In the genomic region with DNA sequence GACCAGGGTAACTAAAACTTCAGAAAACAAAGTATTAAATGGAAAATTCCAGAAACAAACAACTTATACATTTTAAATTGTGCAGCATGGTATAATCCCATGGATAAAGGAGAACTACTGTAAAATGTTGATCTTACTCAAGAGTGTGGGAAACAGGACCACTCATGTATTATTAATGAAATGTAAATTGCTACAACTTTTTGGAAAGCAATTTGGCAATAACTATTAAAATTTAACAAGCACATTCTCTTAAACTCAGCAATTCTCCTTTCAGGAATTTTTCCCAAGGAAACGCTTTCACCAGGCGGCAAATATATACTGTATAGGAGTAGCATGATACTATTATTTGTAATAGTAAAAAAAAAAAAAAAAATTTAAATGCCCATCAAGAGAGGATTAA, we compare ENCODE assay signal across 21 cellular contexts.
"Had no signal": no experiment of that assay in that cellular context is flagged by ENCODE, and none has a peak within 500 bp of the region (broad histone marks: within the 10 kb centered on the region; RNA-seq: fewer than 3 reads in every experiment).

No MANE protein-coding gene starts in this region.

- H3K27me3 Mint-ChIP-seq: activated naive CD4-positive, alpha-beta T cell treated with anti-CD3 and anti-CD28 coated beads, Interleukin-2, amount 50 U/mL, for 24 hours; progenitor cell of endocrine pancreas had no signal

- H3K9ac ChIP-seq: neural progenitor cell had no signal

- ATAC-seq: activated T-cell treated with anti-CD3 and anti-CD28 coated beads, Interleukin-2, amount 50 U/mL, for 4 hours; body of pancreas; heart right ventricle; left ventricle myocardium superior; stimulated activated naive CD8-positive, alpha-beta T cell treated with anti-CD3 and anti-CD28 coated beads, Interleukin-15, Interleukin-2, amounts not matched to agents 100 U/mL and 50 U/mL, for 24 hours had no signal

- H3K9me3 Mint-ChIP-seq: activated naive CD4-positive, alpha-beta T cell treated with anti-CD3 and anti-CD28 coated beads, Interleukin-2, amount 50 U/mL, for 24 hours; immature natural killer cell; neural progenitor cell had no signal

- H3K4me2 ChIP-seq: neural progenitor cell had no signal

- H3K4me3 Mint-ChIP-seq: activated naive CD4-positive, alpha-beta T cell treated with anti-CD3 and anti-CD28 coated beads, Interleukin-2, amount 50 U/mL, for 24 hours; neural progenitor cell had no signal

- H2AFZ ChIP-seq: neural progenitor cell had no signal

- H3K27me3 ChIP-seq: body of pancreas, esophagus muscularis mucosa, neural progenitor cell, right atrium auricular region, vagina had no signal

- DNase-seq: activated CD4-positive, alpha-beta T cell treated with anti-CD3 and anti-CD28 coated beads for 4 hours; activated effector memory CD4-positive, alpha-beta T cell treated with anti-CD3 and anti-CD28 coated beads, Interleukin-2, amount 50 U/mL, for 16 hours; activated T-cell treated with anti-CD3 and anti-CD28 coated beads, Interleukin-2, amount 50 U/mL, for 4 hours; body of pancreas; dermis blood vessel endothelial cell; effector memory CD4-positive, alpha-beta T cell; heart right ventricle; immature natural killer cell; kidney glomerular epithelial cell; left ventricle myocardium superior; stimulated activated naive CD8-positive, alpha-beta T cell treated with anti-CD3 and anti-CD28 coated beads, Interleukin-15, Interleukin-2, amounts not matched to agents 100 U/mL and 50 U/mL, for 24 hours; SW 1271; T-helper 2 cell; trophoblast cell; WERI-Rb-1 had no signal

- H3K4me3 ChIP-seq: body of pancreas, esophagus muscularis mucosa, heart right ventricle, neural progenitor cell, right atrium auricular region, vagina had no signal

- H3K9me3 ChIP-seq: body of pancreas, esophagus muscularis mucosa, right atrium auricular region, vagina had no signal

- H3K36me3 ChIP-seq: esophagus muscularis mucosa, heart right ventricle, neural progenitor cell, right atrium auricular region, vagina, WERI-Rb-1 had no signal

- H3K36me3 Mint-ChIP-seq: immature natural killer cell, neural progenitor cell had no signal

- H3K27ac Mint-ChIP-seq: neural progenitor cell, progenitor cell of endocrine pancreas had no signal

- H3K27ac ChIP-seq: body of pancreas, esophagus muscularis mucosa, neural progenitor cell, right atrium auricular region, vagina, WERI-Rb-1 had no signal

- H3K4me1 ChIP-seq: neural progenitor cell had no signal
